ENCODE assay signal across 22 cellular contexts in the genomic region with DNA sequence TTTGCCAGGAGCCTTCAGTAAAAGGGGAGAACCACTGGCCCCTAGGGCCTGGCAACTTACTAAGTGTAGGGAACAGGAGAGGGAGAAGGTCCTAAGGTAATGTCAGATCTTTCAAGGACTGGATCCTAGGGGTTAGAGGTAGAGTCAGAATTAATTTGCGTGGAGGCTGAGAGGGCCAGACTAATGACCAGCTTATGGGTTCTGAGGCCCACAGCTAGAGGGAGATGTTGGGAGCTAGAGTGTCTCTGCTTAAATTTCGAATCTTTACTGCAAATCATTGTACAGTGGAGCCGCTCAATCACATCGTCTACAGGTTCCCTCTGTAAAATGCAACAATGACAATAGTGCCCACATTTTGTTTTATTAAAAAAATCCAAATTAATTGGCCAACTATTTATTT. TPM values are rescaled to one million over a fixed set of nuclear protein-coding genes. Genes with fewer than 3 reads are reported as not detected.
DNase-seq lines count a peak whose midpoint lies in the region; ATAC-seq, FAIRE-seq and TF ChIP-seq lines count a peak whose summit lies in the region.
"Had no signal": no experiment of that assay in that cellular context is flagged by ENCODE, and none has a peak within 500 bp of the region (broad histone marks: within the 10 kb centered on the region; RNA-seq: fewer than 3 reads in every experiment).

No MANE protein-coding gene starts in this region.

- no peaks in the 10 kb centered on the region; the same call in none of the 2 replicates for H3K79me1 ChIP-seq in H1 (ENCODE audit: low read depth, low read length)

- peaks cover 22% of the 10 kb centered on the region for H3F3A ChIP-seq in SK-N-SH (replicated peaks; ENCODE audit: insufficient read depth)
- H3F3A ChIP-seq in PC-3 (ENCODE audit: low read length, unreplicated experiment): no peaks in the 10 kb centered on the region

- TF ChIP-seq EP300 in SK-N-SH (IDR thresholded peaks at IDR 0.05; ENCODE audit: borderline replicate concordance in 1 of 2, low read depth in 1 of 2, low read length in 1 of 2): no peak
- TF ChIP-seq EP300 in H1 (IDR thresholded peaks at IDR 0.05; ENCODE audit: borderline replicate concordance in 1 of 2, low read depth in 2 of 2, low read length in 2 of 2): no peak

- no peak overlapping the region for H2BK120ac ChIP-seq in H1 (replicated peaks; ENCODE audit: low read depth, low read length)

- no peak for TF ChIP-seq RAD21 in SK-N-SH (IDR thresholded peaks at IDR 0.05; ENCODE audit: low read length)
- TF ChIP-seq RAD21 in H1 (IDR thresholded peaks at IDR 0.05 in 1 of 2, conservative IDR thresholded peaks at IDR 0.05 in 1 of 2; ENCODE audit: low read depth in 2 of 2, low read length in 2 of 2): peak in 1 of 2 experiments; percentile 33; a peak in 1 of 4 replicates

- peak; percentile 19 for FAIRE-seq in H1 (lab: Jason Lieb, UNC)

- H2BK5ac ChIP-seq in H1 (ENCODE audit: low read depth, low read length): no peak overlapping the region

- POLR2A ChIA-PET in SK-N-SH (lab: Yijun Ruan, JAX) (no interaction called here), PC-3 (lab: Charles Lee; ENCODE audit: unreplicated experiment) (no interaction called here), H1 (lab: Charles Lee; ENCODE audit: partially characterized antibody) (no interaction called here)

- no peak overlapping the region for H4K91ac ChIP-seq in H1 (replicated peaks; ENCODE audit: insufficient read length, low read length)

- H2AFZ ChIP-seq in SK-N-SH (ENCODE audit: low read depth): no peak overlapping the region
- no peak overlapping the region for H2AFZ ChIP-seq in PC-3 (ENCODE audit: low read length)
- no peak overlapping the region for H2AFZ ChIP-seq in H1 (ENCODE audit: low read length)

- no peak overlapping the region for H2AK5ac ChIP-seq in H1 (ENCODE audit: low read depth, low read length)

- H3K4ac ChIP-seq in H1 (replicated peaks; ENCODE audit: insufficient read length, low read depth, low read length): no peak overlapping the region

- no peak overlapping the region for H3K14ac ChIP-seq in H1 (ENCODE audit: insufficient read length)

- H2BK15ac ChIP-seq in H1 (ENCODE audit: low read length): no peak overlapping the region

- no peak overlapping the region for H4K8ac ChIP-seq in H1 (ENCODE audit: extremely low read depth, insufficient read depth, low read length)

- no peak overlapping the region for H3K18ac ChIP-seq in H1 (ENCODE audit: extremely low read depth, low read length)

- H4K20me1 ChIP-seq in SK-N-SH (ENCODE audit: insufficient read depth) (no peaks in the 10 kb centered on the region; the same call in 1 of the 2 replicates), PC-3 (ENCODE audit: low read length) (no peaks in the 10 kb centered on the region), H1 (replicated peaks in 1 of 2; ENCODE audit: control insufficient read depth in 1 of 2, insufficient read depth in 2 of 2, low read length in 2 of 2) (no peaks in the 10 kb centered on the region)

- TF ChIP-seq POLR2A in H1 (IDR thresholded peaks at IDR 0.05; ENCODE audit: control extremely low read depth in 1 of 2, low read depth in 2 of 2, low read length in 2 of 2): no peak

- ATAC-seq in SK-N-SH treated with all-trans-retinoic acid at 6 μM for 48 hours: no peak
- ATAC-seq in PC-3: no peak
- no peak for ATAC-seq in GM18867 (IDR thresholded peaks at IDR 0.05; ENCODE audit: unreplicated experiment)
- ATAC-seq: effector memory CD8-positive, alpha-beta T cell; foreskin keratinocyte; left colon had no signal

- H3K79me2 ChIP-seq in SK-N-SH (ENCODE audit: insufficient read depth): peaks cover 98% of the 10 kb centered on the region
- H3K79me2 ChIP-seq in PC-3 (ENCODE audit: low read length): peaks cover 6% of the 10 kb centered on the region; the same call in 1 of the 2 replicates
- H3K79me2 ChIP-seq in H1 (ENCODE audit: control insufficient read depth in 1 of 2, insufficient read depth in 2 of 2, low read length in 2 of 2): 0 out of 4 replicates have a peak, but pooled peaks cover 0 to 4% of the 10 kb centered on the region in 2 experiments

- no peak overlapping the region for H3K56ac ChIP-seq in H1 (replicated peaks; ENCODE audit: insufficient read length, low read depth, low read length)

- no peak overlapping the region for H4K5ac ChIP-seq in H1 (ENCODE audit: insufficient read length, low read depth, low read length)

- H3K4me3 ChIP-seq in SK-N-SH (ENCODE audit: low read depth in 2 of 2, low read length in 1 of 2) (no peak overlapping the region), PC-3 (ENCODE audit: low read length) (no peak overlapping the region), H1 (ENCODE audit: extremely low read depth in 1 of 4, insufficient read depth in 2 of 4, low read depth in 3 of 4, low read length in 4 of 4) (no peak overlapping the region), subcutaneous abdominal adipose tissue (ENCODE audit: low read depth in 1 of 5, low read length in 5 of 5) (no peak overlapping the region)
- H3K4me3 ChIP-seq: prostate gland, smooth muscle cell had no signal

- no TSS peak for BruUV-seq in PC-3 (replicated peaks; lab: Mats Ljungman, UMichigan)

- H3K36me3 ChIP-seq in SK-N-SH (replicated peaks in 1 of 2; ENCODE audit: control insufficient read depth in 1 of 2, insufficient read depth in 2 of 2, low read length in 1 of 2) (peaks cover 10 to 21% of the 10 kb centered on the region in 2 experiments), PC-3 (ENCODE audit: low read depth, low read length) (peaks cover 3% of the 10 kb centered on the region; the same call in 1 of the 2 replicates), H1 (ENCODE audit: control insufficient read depth in 2 of 4, insufficient read depth in 4 of 4, low read length in 3 of 4) (no peaks in the 10 kb centered on the region), subcutaneous abdominal adipose tissue (ENCODE audit: control insufficient read depth in 5 of 5, insufficient read depth in 5 of 5, low read length in 5 of 5) (peaks cover 0 to 3% (median 0%) of the 10 kb centered on the region in 5 donors)
- H3K36me3 ChIP-seq: prostate gland had no signal

- peaks cover 25 to 41% of the 10 kb centered on the region in 2 experiments; a peak in 3 of 4 replicates for H3K4me1 ChIP-seq in SK-N-SH (ENCODE audit: control insufficient read depth in 1 of 2, insufficient read depth in 2 of 2, low read depth in 1 of 2, low read length in 1 of 2)
- peaks cover 21% of the 10 kb centered on the region for H3K4me1 ChIP-seq in PC-3 (ENCODE audit: insufficient read depth, low read length)
- H3K4me1 ChIP-seq in H1 (replicated peaks in 1 of 4; ENCODE audit: control insufficient read depth in 3 of 4, insufficient read depth in 4 of 4, low read length in 3 of 4): peaks cover 0 to 2% (median 0%) of the 10 kb centered on the region in 4 experiments; a peak in 1 of 7 replicates
- peaks cover 2 to 47% (median 13%) of the 10 kb centered on the region in 5 donors for H3K4me1 ChIP-seq in subcutaneous abdominal adipose tissue (ENCODE audit: control insufficient read depth in 5 of 5, insufficient read depth in 5 of 5, low read length in 5 of 5)
- H3K4me1 ChIP-seq: prostate gland had no signal

- no peak overlapping the region for H3K23ac ChIP-seq in H1 (ENCODE audit: insufficient read length)

- no peak overlapping the region for H2BK20ac ChIP-seq in H1 (ENCODE audit: low read length)

- no peaks in the 10 kb centered on the region for H3K9me3 ChIP-seq in SK-N-SH
- H3K9me3 ChIP-seq in PC-3 (ENCODE audit: low read length): no peaks in the 10 kb centered on the region
- H3K9me3 ChIP-seq in H1 (ENCODE audit: insufficient read depth in 2 of 2, low read depth in 1 of 2, low read length in 1 of 2): no peaks in the 10 kb centered on the region
- H3K9me3 ChIP-seq in subcutaneous abdominal adipose tissue (ENCODE audit: control insufficient read depth in 5 of 5, low read length in 5 of 5): no peaks in the 10 kb centered on the region
- H3K9me3 ChIP-seq: prostate gland had no signal

- TF ChIP-seq CTCF in SK-N-SH (IDR thresholded peaks at IDR 0.05): peak; percentile 29
- TF ChIP-seq CTCF in PC-3 (conservative IDR thresholded peaks at IDR 0.05; ENCODE audit: low read depth, low read length): peak; percentile 43; the same call in 1 of the 2 replicates
- TF ChIP-seq CTCF in H1 (IDR thresholded peaks at IDR 0.05; ENCODE audit: control extremely low read depth in 1 of 3, insufficient read depth in 1 of 3, low read depth in 1 of 3, low read length in 3 of 3): peak in 2 of 3 experiments; percentile 22 to 53; a peak in 2 of 4 replicates

- H3K27ac ChIP-seq in SK-N-SH (ENCODE audit: low read depth in 2 of 2, low read length in 1 of 2) (no peak overlapping the region), PC-3 (ENCODE audit: low read length) (no peak overlapping the region), H1 (ENCODE audit: low read depth, low read length) (no peak overlapping the region), subcutaneous abdominal adipose tissue (ENCODE audit: low read depth, low read length) (peak overlapping the region; percentile 17)
- H3K27ac ChIP-seq: 22Rv1, foreskin keratinocyte, prostate gland had no signal

- WGBS in SK-N-SH (ENCODE audit: low lambda C conversion rate): 93% methylated on average over 4 of the region's 4 CpGs
- 82% methylated on average over 4 of the region's 4 CpGs; no CpG with 5 or more reads in 1 of the 2 experiments for WGBS in H1 (ENCODE audit: extremely low coverage in 1 of 2, insufficient coverage in 1 of 2, insufficient read length in 1 of 2, insufficient replicate concordance in 2 of 2, low coverage in 1 of 2, low lambda C conversion rate in 2 of 2, missing lambda C conversion rate in 1 of 2), 2 experiments

- H3K9me2 ChIP-seq in SK-N-SH (no peaks in the 10 kb centered on the region), PC-3 (replicated peaks; ENCODE audit: low read length) (no peaks in the 10 kb centered on the region)

- DNase-seq in SK-N-SH (no peak), PC-3 (no peak), H1 (ENCODE audit: low read depth in 1 of 2, low spot score in 2 of 2) (no peak), NCI-H2196 (lab: John Stamatoyannopoulos, UW; ENCODE audit: unreplicated experiment) (no peak), hepatic stellate cell (ENCODE audit: low spot score) (no peak)
- DNase-seq: activated CD4-positive, CD25-positive, alpha-beta regulatory T cell; C1 segment of cervical spinal cord; effector memory CD8-positive, alpha-beta T cell; foreskin keratinocyte; GF-D8; GOT3; left colon; NCI-H2029 treated with DMSO at 0.1 percent for 48 hours; stimulated activated CD4-positive, alpha-beta T cell treated with anti-CD3 and anti-CD28 coated beads, Interleukin-4, amount 100 ng/mL, for 24 hours; T-helper 2 cell had no signal

- H3K27me3 ChIP-seq in SK-N-SH (ENCODE audit: insufficient read depth) (no peaks in the 10 kb centered on the region), PC-3 (ENCODE audit: low read length) (no peaks in the 10 kb centered on the region), H1 (replicated peaks in 1 of 4; ENCODE audit: control insufficient read depth in 3 of 4, extremely low read depth in 1 of 4, insufficient read depth in 3 of 4, low read length in 3 of 4) (no peaks in the 10 kb centered on the region), subcutaneous abdominal adipose tissue (ENCODE audit: control insufficient read depth in 5 of 5, insufficient read depth in 4 of 5, low read length in 5 of 5) (no peaks in the 10 kb centered on the region)
- H3K27me3 ChIP-seq: foreskin keratinocyte had no signal

- H3K9ac ChIP-seq in SK-N-SH (no peak overlapping the region), PC-3 (ENCODE audit: low read length) (no peak overlapping the region), H1 (replicated peaks in 1 of 4; ENCODE audit: extremely low read depth in 1 of 4, low read depth in 3 of 4, low read length in 3 of 4) (no peak overlapping the region), subcutaneous abdominal adipose tissue (ENCODE audit: low read length in 5 of 5) (no peak overlapping the region)

- CTCF ChIA-PET in SK-N-SH (lab: Yijun Ruan, JAX) (interaction anchor here (1.1 to 4.7 kb wide), 6 partner anchors 10 to 83 kb away, joined by 3 to 24 read pairs (median 6); no protein-coding TSS in a partner anchor), PC-3 (lab: Charles Lee) (interaction anchor here (0.7 to 1.2 kb wide), 2 partner anchors 17 to 83 kb away, joined by 3 to 5 read pairs; no protein-coding TSS in a partner anchor), H1 (lab: Charles Lee; ENCODE audit: partially characterized antibody) (interaction anchor here (0.6 to 9.8 kb wide), 23 partner anchors 10 to 382 kb away, joined by 3 to 170 read pairs (median 8); no protein-coding TSS in a partner anchor)

- intact Hi-C loops in PC-3 (cut with micrococcal nuclease): no loop called here

- H2BK12ac ChIP-seq in H1 (ENCODE audit: low read depth, low read length): no peak overlapping the region

- H3K4me2 ChIP-seq in SK-N-SH (no peak overlapping the region), PC-3 (ENCODE audit: low read length) (no peak overlapping the region), H1 (ENCODE audit: insufficient read depth in 1 of 2, low read depth in 2 of 2, low read length in 2 of 2) (no peak overlapping the region)
- H3K4me2 ChIP-seq: smooth muscle cell had no signal

- no peaks in the 10 kb centered on the region for H3K23me2 ChIP-seq in H1 (ENCODE audit: low read depth, low read length)

RNA-seq across cellular contexts. Expression of a gene that starts 31.4 kb away (rescaled TPM):
- polyA plus RNA-seq in SK-N-SH (2012; rRNA removed) (61.9 and 85.1 TPM in 2 replicates), H1 (2011; rRNA removed) (9.9 and 11.5 TPM in 2 replicates)
- 62.2 and 80.3 TPM in 2 replicates for polyA plus RNA-seq in SK-N-SH (2012; cell fraction: cytosol; rRNA removed)
- polyA plus RNA-seq in SK-N-SH (2012; cell fraction: nucleus; rRNA removed): 63.2 and 66.2 TPM in 2 replicates
- 30.4 and 33.0 TPM in 2 replicates for total RNA-seq in PC-3 (2014; rRNA removed)
- 20.8 and 24.1 TPM in 2 replicates for total RNA-seq in H1 (2021; fragmentation: NEBNext Ultra II Directional; extraction: Animal tissue kit (Norgen Biotek cat#: 25700))
- 15.4 TPM for polyA plus RNA-seq in H1 (2011; cell fraction: cytosol; rRNA removed)
- 16.9 TPM for polyA plus RNA-seq in H1 (2011; cell fraction: nucleus; rRNA removed)
- 10.4 to 16.3 TPM (median 14.3 TPM) in 4 replicates for polyA plus RNA-seq in H1 (2012, experiment 1 of 2)
- polyA plus RNA-seq in H1 (2012, experiment 2 of 2): 2.0 TPM
- polyA plus RNA-seq in H1 (2013, experiment 1 of 2): 15.4 TPM
- 16.5 TPM for polyA plus RNA-seq in H1 (2013, experiment 2 of 2)
- 58.8 and 90.8 TPM in 2 replicates for polyA minus RNA-seq in H1 (2011; rRNA and poly(A)+ RNA removed)
- polyA minus RNA-seq in H1 (2011; cell fraction: cytosol; rRNA and poly(A)+ RNA removed): 13.3 TPM
- polyA minus RNA-seq in H1 (2011; cell fraction: nucleus; rRNA and poly(A)+ RNA removed): 17.5 TPM
- total RNA-seq: activated T-helper 1 cell treated with anti-CD3 and anti-CD28 coated beads, Interleukin-12 subunit alpha, Interleukin-12 subunit beta, Interleukin-2, Interleukin-4 antibody, amounts not matched to agents 30 ng/mL and 10 ng/mL and 1 ng/mL, durations not matched to agents 14 hours and 24 hours and 36 hours had no signal
